In genomic region chr6:159729598-159729997, GRCh38 we compare ENCODE assay signal across 8 cellular contexts. TPM values are rescaled to one million over a fixed set of nuclear protein-coding genes. Genes with fewer than 3 reads are reported as not detected.
A peak's percentile ranks its signal among the peaks of the same experiment; 100 is the strongest.
DNase-seq lines count a peak whose midpoint lies in the region; ATAC-seq, FAIRE-seq and TF ChIP-seq lines count a peak whose summit lies in the region.

No MANE protein-coding gene starts in this region.

- no peak overlapping the region for H3K27ac ChIP-seq in HepG2 (ENCODE audit: extremely low read length, insufficient read depth, low read length)
- no peak overlapping the region for H3K27ac ChIP-seq in right lobe of liver
- peak overlapping the region; percentile 34 for H3K27ac ChIP-seq in fibroblast of lung (ENCODE audit: insufficient read depth, low read length)
- no peak overlapping the region for H3K27ac ChIP-seq in small intestine (ENCODE audit: low read depth in 1 of 2, low read length in 1 of 2)

- peaks cover 0 to 4% of the 10 kb centered on the region in 2 experiments; a peak in 3 of 5 replicates for H3K36me3 ChIP-seq in HepG2 (replicated peaks in 1 of 2; ENCODE audit: control insufficient read depth in 1 of 2, insufficient read depth in 2 of 2, low read length in 2 of 2)
- no peaks in the 10 kb centered on the region for H3K36me3 ChIP-seq in right lobe of liver
- H3K36me3 ChIP-seq in fibroblast of lung (ENCODE audit: control insufficient read depth, insufficient read depth, low read length): no peaks in the 10 kb centered on the region
- H3K36me3 ChIP-seq in small intestine (ENCODE audit: control insufficient read depth in 2 of 2, insufficient read depth in 2 of 2, low read length in 2 of 2): no peaks in the 10 kb centered on the region

- CTCF ChIA-PET in HepG2 (lab: Yijun Ruan, JAX; ENCODE audit: low intra/inter-chr PET ratio, low total read pairs): no interaction called here

- TF ChIP-seq POLR2A in HepG2 (IDR thresholded peaks at IDR 0.05; ENCODE audit: insufficient read depth in 1 of 2, low read depth in 2 of 2, low read length in 2 of 2) (no peak), right lobe of liver (IDR thresholded peaks at IDR 0.05) (no peak)

- no peak for TF ChIP-seq RAD21 in HepG2 (CRISPR knock-in tag; IDR thresholded peaks at IDR 0.05)

- POLR2A ChIA-PET in HepG2 (lab: Yijun Ruan, JAX): interaction anchor here (0.7 to 13.1 kb wide), 5 partner anchors 11 to 77 kb away, joined by 3 to 175 read pairs (median 6); partner anchors contain the start of genes ACAT2, MRPL18 and TCP1

- peak overlapping the region; percentile 88 to 99 (median 97); a peak in 5 of 6 replicates for H3K4me3 ChIP-seq in HepG2 (replicated peaks in 1 of 3; ENCODE audit: insufficient read depth in 1 of 3, low read depth in 2 of 3, low read length in 3 of 3)
- H3K4me3 ChIP-seq in right lobe of liver: no peak overlapping the region
- peak overlapping the region; percentile 82 to 100 (median 91) for H3K4me3 ChIP-seq in fibroblast of lung (replicated peaks in 1 of 4; ENCODE audit: control extremely low read depth in 1 of 4, insufficient read depth in 1 of 4, low read depth in 3 of 4, low read length in 4 of 4)
- peak overlapping the region; percentile 8 to 30 for H3K4me3 ChIP-seq in small intestine (ENCODE audit: low read depth in 1 of 2, low read length in 2 of 2)

- H3K4me1 ChIP-seq in HepG2 (ENCODE audit: insufficient read depth, low read length) (peaks cover 65% of the 10 kb centered on the region), right lobe of liver (peaks cover 0 to 38% (median 8%) of the 10 kb centered on the region in 4 donors), fibroblast of lung (ENCODE audit: control insufficient read depth, extremely low read depth, insufficient read depth, low read length) (peaks cover 5% of the 10 kb centered on the region), small intestine (ENCODE audit: control insufficient read depth in 2 of 2, insufficient read depth in 1 of 2, low read depth in 1 of 2, low read length in 1 of 2) (peaks cover 0 to 2% of the 10 kb centered on the region in 2 donors)

- WGBS in HepG2 (ENCODE audit: low lambda C conversion rate): 46% methylated on average over 4 of the region's 4 CpGs
- 7% methylated on average over 4 of the region's 4 CpGs for WGBS in right lobe of liver (ENCODE audit: insufficient coverage, low coverage, low lambda C conversion rate, missing lambda C conversion rate)
- 10 to 30% (median 16%) methylated on average over 4 of the region's 4 CpGs for WGBS in small intestine, 3 donors

- no peak for FAIRE-seq in HepG2 (lab: Jason Lieb, UNC)
- FAIRE-seq in small intestine (lab: Jason Lieb, UNC): no peak

- H3K4me2 ChIP-seq in HepG2 (ENCODE audit: low read depth, low read length) (peak overlapping the region; percentile 96), fibroblast of lung (ENCODE audit: extremely low read depth, insufficient read depth, low read length) (peak overlapping the region; percentile 98)

- H3K27me3 ChIP-seq in HepG2 (ENCODE audit: control insufficient read depth in 1 of 2, insufficient read depth in 2 of 2, low read length in 2 of 2) (no peaks in the 10 kb centered on the region; a peak in 1 of 5 replicates), right lobe of liver (no peaks in the 10 kb centered on the region), fibroblast of lung (ENCODE audit: control insufficient read depth, insufficient read depth, low read length) (no peaks in the 10 kb centered on the region), small intestine (ENCODE audit: control insufficient read depth in 2 of 2, insufficient read depth in 2 of 2, low read length in 2 of 2) (no peaks in the 10 kb centered on the region)

- TF ChIP-seq CTCF in HepG2 (CRISPR knock-in tag; IDR thresholded peaks at IDR 0.05): no peak
- TF ChIP-seq CTCF in right lobe of liver (IDR thresholded peaks at IDR 0.05): no peak
- TF ChIP-seq CTCF in fibroblast of lung (conservative IDR thresholded peaks at IDR 0.05 in 1 of 2, IDR thresholded peaks at IDR 0.05 in 1 of 2; ENCODE audit: low read depth in 1 of 2, low read length in 2 of 2): no peak

- no TSS peak for BruUV-seq in HepG2 (replicated peaks; lab: Mats Ljungman, UMichigan)

- intact Hi-C loops in HepG2 (cut with micrococcal nuclease; ENCODE audit: unreplicated experiment) (no loop called here), right lobe of liver (cut with DNase I) (no loop called here)

- no peak for ATAC-seq in HepG2
- ATAC-seq in right lobe of liver: no peak

- peaks cover 94% of the 10 kb centered on the region for H3K79me2 ChIP-seq in HepG2 (ENCODE audit: insufficient read depth, low read length)
- peaks cover 88% of the 10 kb centered on the region for H3K79me2 ChIP-seq in fibroblast of lung (ENCODE audit: control insufficient read depth, insufficient read depth, low read length)

- peak overlapping the region; percentile 99 for H3K9ac ChIP-seq in HepG2 (ENCODE audit: insufficient read depth, low read depth, low read length)
- no peak overlapping the region for H3K9ac ChIP-seq in fibroblast of lung (ENCODE audit: insufficient read depth, low read length)

- DNase-seq in HepG2 (ENCODE audit: low spot score): no peak
- no peak for DNase-seq in right lobe of liver
- DNase-seq in RPMI8226: peak; percentile 68
- peak; percentile 16 to 26 for DNase-seq in fibroblast of lung (ENCODE audit: low read depth in 2 of 2)
- DNase-seq in small intestine: peak; percentile 18
- DNase-seq in cerebellum (ENCODE audit: low spot score): no peak
- no peak for DNase-seq in HuH-7.5 (ENCODE audit: low spot score)
- no peak for DNase-seq in NCI-H1105 (lab: John Stamatoyannopoulos, UW)

- no peak for TF ChIP-seq EP300 in HepG2 (IDR thresholded peaks at IDR 0.05; ENCODE audit: low read depth in 2 of 2, low read length in 2 of 2)
- TF ChIP-seq EP300 in HepG2 (CRISPR knock-in tag; IDR thresholded peaks at IDR 0.05; ENCODE audit: borderline replicate concordance): no peak

- H4K20me1 ChIP-seq in HepG2 (ENCODE audit: insufficient read depth, low read length) (peaks cover 68% of the 10 kb centered on the region), fibroblast of lung (ENCODE audit: control insufficient read depth, extremely low read depth, insufficient read depth, low read length) (peaks cover 8% of the 10 kb centered on the region)

- in situ Hi-C loops in HepG2 (cut with HindIII; ENCODE audit: extremely low pct_ligation_motif_present, low pct_unique_long_range_greater_than_20kb): loop anchor here (5.0 kb wide), 3 partner anchors 33 to 58 kb away; partner anchors contain the start of genes ACAT2, SOD2 and TCP1

- H3K9me3 ChIP-seq in HepG2 (ENCODE audit: low read length) (no peaks in the 10 kb centered on the region), right lobe of liver (no peaks in the 10 kb centered on the region), fibroblast of lung (ENCODE audit: control insufficient read depth, insufficient read depth, low read depth, low read length) (no peaks in the 10 kb centered on the region), small intestine (ENCODE audit: control insufficient read depth, low read depth) (no peaks in the 10 kb centered on the region)

- H2AFZ ChIP-seq in HepG2 (ENCODE audit: low read length) (no peak overlapping the region), fibroblast of lung (ENCODE audit: low read length) (no peak overlapping the region)

RNA-seq across cellular contexts. Expression of gene WTAP, which starts 2.3 kb away (rescaled TPM):
- total RNA-seq in HepG2 (2016; rRNA removed; fragmentation: Illumina TruSeq; extraction: Trizol) (167 and 203 TPM in 2 replicates), right lobe of liver (10 to 100 TPM; 21.1 to 64.3 (median 37.6) TPM), fibroblast of lung (124 and 137 TPM in 2 replicates), cerebellum (109 TPM)
- 67.7 and 76.4 TPM in 2 replicates for total RNA-seq in HepG2 (2016; cell fraction: cytosol; rRNA removed; fragmentation: Illumina TruSeq; extraction: Trizol; ENCODE audit: low read depth)
- total RNA-seq in HepG2 (2016; cell fraction: insoluble cytoplasmic fraction; rRNA removed; fragmentation: Illumina TruSeq; extraction: Trizol): 167 and 194 TPM in 2 replicates
- 157 and 172 TPM in 2 replicates for total RNA-seq in HepG2 (2016; cell fraction: membrane; rRNA removed; fragmentation: Illumina TruSeq; extraction: Trizol)
- 123 and 137 TPM in 2 replicates for total RNA-seq in HepG2 (2016; cell fraction: nucleus; rRNA removed; fragmentation: Illumina TruSeq; extraction: Trizol)
- polyA plus RNA-seq in HepG2 (2011; rRNA removed) (29.4 and 31.6 TPM in 2 replicates), fibroblast of lung (52.7 and 63.0 TPM in 2 replicates), small intestine (10 to 100 TPM; 57.6 to 87.7 (median 65.7) TPM)
- 14.5 and 23.5 TPM in 2 replicates for polyA plus RNA-seq in HepG2 (2011; cell fraction: cytosol; rRNA removed)
- 34.9 and 43.6 TPM in 2 replicates for polyA plus RNA-seq in HepG2 (2011; cell fraction: nucleus; rRNA removed)
- polyA plus RNA-seq in HepG2 (2012): 82.9 and 92.4 TPM in 2 replicates
- polyA plus RNA-seq in HepG2 (2016; cell fraction: cytosol; fragmentation: Illumina TruSeq; extraction: Trizol; ENCODE audit: low read depth): 82.6 and 108 TPM in 2 replicates
- polyA plus RNA-seq in HepG2 (2016; cell fraction: insoluble cytoplasmic fraction; fragmentation: Illumina TruSeq; extraction: Trizol; ENCODE audit: low read depth): 194 and 196 TPM in 2 replicates
- 129 and 154 TPM in 2 replicates for polyA plus RNA-seq in HepG2 (2016; cell fraction: membrane; fragmentation: Illumina TruSeq; extraction: Trizol; ENCODE audit: low read depth)
- polyA plus RNA-seq in HepG2 (2016; cell fraction: nucleus; fragmentation: Illumina TruSeq; extraction: Trizol; ENCODE audit: insufficient read depth, low read depth): 169 and 179 TPM in 2 replicates
- 21.5 and 32.6 TPM in 2 replicates for polyA minus RNA-seq in HepG2 (2011; rRNA and poly(A)+ RNA removed; ENCODE audit: low replicate concordance)
- 22.7 and 30.4 TPM in 2 replicates for polyA minus RNA-seq in HepG2 (2011; cell fraction: cytosol; rRNA and poly(A)+ RNA removed)
- polyA minus RNA-seq in HepG2 (2011; cell fraction: nucleus; rRNA and poly(A)+ RNA removed): 131 and 155 TPM in 2 replicates
- polyA plus RNA-seq in fibroblast of lung (2012): 66.4 and 70.6 TPM in 2 replicates
- 9.4 and 15.1 TPM in 2 replicates for polyA minus RNA-seq in fibroblast of lung (ENCODE audit: low replicate concordance)

RNA-seq across cellular contexts. Expression of gene ACAT2, which starts 32.2 kb away (rescaled TPM):
- total RNA-seq in HepG2 (2016; rRNA removed; fragmentation: Illumina TruSeq; extraction: Trizol) (534 and 775 TPM in 2 replicates), right lobe of liver (100 to 1,000 TPM in 1 of 6 experiments, 10 to 100 TPM in 5; 11.2 to 120 (median 52.2) TPM), fibroblast of lung (37.5 and 121 TPM in 2 replicates), cerebellum (28.2 TPM)
- total RNA-seq in HepG2 (2016; cell fraction: cytosol; rRNA removed; fragmentation: Illumina TruSeq; extraction: Trizol; ENCODE audit: low read depth): 162 and 165 TPM in 2 replicates
- 542 and 812 TPM in 2 replicates for total RNA-seq in HepG2 (2016; cell fraction: insoluble cytoplasmic fraction; rRNA removed; fragmentation: Illumina TruSeq; extraction: Trizol)
- 231 and 232 TPM in 2 replicates for total RNA-seq in HepG2 (2016; cell fraction: membrane; rRNA removed; fragmentation: Illumina TruSeq; extraction: Trizol)
- total RNA-seq in HepG2 (2016; cell fraction: nucleus; rRNA removed; fragmentation: Illumina TruSeq; extraction: Trizol): 200 and 223 TPM in 2 replicates
- polyA plus RNA-seq in HepG2 (2011; rRNA removed) (121 and 132 TPM in 2 replicates), fibroblast of lung (108 TPM in 2 replicates), small intestine (10 to 100 TPM; 12.2 to 55.0 (median 20.1) TPM)
- 62.8 and 103 TPM in 2 replicates for polyA plus RNA-seq in HepG2 (2011; cell fraction: cytosol; rRNA removed)
- polyA plus RNA-seq in HepG2 (2011; cell fraction: nucleus; rRNA removed): 28.1 and 44.2 TPM in 2 replicates
- polyA plus RNA-seq in HepG2 (2012): 172 and 185 TPM in 2 replicates
- 142 and 156 TPM in 2 replicates for polyA plus RNA-seq in HepG2 (2016; cell fraction: cytosol; fragmentation: Illumina TruSeq; extraction: Trizol; ENCODE audit: low read depth)
- 580 and 631 TPM in 2 replicates for polyA plus RNA-seq in HepG2 (2016; cell fraction: insoluble cytoplasmic fraction; fragmentation: Illumina TruSeq; extraction: Trizol; ENCODE audit: low read depth)
- polyA plus RNA-seq in HepG2 (2016; cell fraction: membrane; fragmentation: Illumina TruSeq; extraction: Trizol; ENCODE audit: low read depth): 160 and 171 TPM in 2 replicates
- polyA plus RNA-seq in HepG2 (2016; cell fraction: nucleus; fragmentation: Illumina TruSeq; extraction: Trizol; ENCODE audit: insufficient read depth, low read depth): 219 and 233 TPM in 2 replicates
- polyA minus RNA-seq in HepG2 (2011; rRNA and poly(A)+ RNA removed; ENCODE audit: low replicate concordance): 52.5 and 89.6 TPM in 2 replicates
- 46.9 and 65.1 TPM in 2 replicates for polyA minus RNA-seq in HepG2 (2011; cell fraction: cytosol; rRNA and poly(A)+ RNA removed)
- 46.6 and 77.2 TPM in 2 replicates for polyA minus RNA-seq in HepG2 (2011; cell fraction: nucleus; rRNA and poly(A)+ RNA removed)
- 75.5 and 94.2 TPM in 2 replicates for polyA plus RNA-seq in fibroblast of lung (2012)
- 17.6 and 35.0 TPM in 2 replicates for polyA minus RNA-seq in fibroblast of lung (ENCODE audit: low replicate concordance)

RNA-seq across cellular contexts. Expression of gene SOD2, which starts 36.6 kb away (rescaled TPM):
- total RNA-seq in HepG2 (2016; rRNA removed; fragmentation: Illumina TruSeq; extraction: Trizol) (304 and 480 TPM in 2 replicates), right lobe of liver (1,000 to 10,000 TPM in 3 of 6 experiments, 100 to 1,000 TPM in 3; 606 to 3,254 (median 1,720) TPM), fibroblast of lung (1,311 and 1,558 TPM in 2 replicates), cerebellum (45.4 TPM)
- 45.4 and 49.6 TPM in 2 replicates for total RNA-seq in HepG2 (2016; cell fraction: cytosol; rRNA removed; fragmentation: Illumina TruSeq; extraction: Trizol; ENCODE audit: low read depth)
- total RNA-seq in HepG2 (2016; cell fraction: insoluble cytoplasmic fraction; rRNA removed; fragmentation: Illumina TruSeq; extraction: Trizol): 318 and 477 TPM in 2 replicates
- 107 and 113 TPM in 2 replicates for total RNA-seq in HepG2 (2016; cell fraction: membrane; rRNA removed; fragmentation: Illumina TruSeq; extraction: Trizol)
- 139 and 147 TPM in 2 replicates for total RNA-seq in HepG2 (2016; cell fraction: nucleus; rRNA removed; fragmentation: Illumina TruSeq; extraction: Trizol)
- polyA plus RNA-seq in HepG2 (2011; rRNA removed) (309 and 347 TPM in 2 replicates), fibroblast of lung (96.1 and 124 TPM in 2 replicates), small intestine (100 to 1,000 TPM in 2 of 3 donors, 10 to 100 TPM in 1; 81.6 to 250 (median 134) TPM)
- 344 and 402 TPM in 2 replicates for polyA plus RNA-seq in HepG2 (2011; cell fraction: cytosol; rRNA removed)
- polyA plus RNA-seq in HepG2 (2011; cell fraction: nucleus; rRNA removed): 137 and 170 TPM in 2 replicates
- 224 and 410 TPM in 2 replicates for polyA plus RNA-seq in HepG2 (2012)
- 49.9 and 50.9 TPM in 2 replicates for polyA plus RNA-seq in HepG2 (2016; cell fraction: cytosol; fragmentation: Illumina TruSeq; extraction: Trizol; ENCODE audit: low read depth)
- polyA plus RNA-seq in HepG2 (2016; cell fraction: insoluble cytoplasmic fraction; fragmentation: Illumina TruSeq; extraction: Trizol; ENCODE audit: low read depth): 348 and 371 TPM in 2 replicates
- polyA plus RNA-seq in HepG2 (2016; cell fraction: membrane; fragmentation: Illumina TruSeq; extraction: Trizol; ENCODE audit: low read depth): 68.6 and 72.0 TPM in 2 replicates
- polyA plus RNA-seq in HepG2 (2016; cell fraction: nucleus; fragmentation: Illumina TruSeq; extraction: Trizol; ENCODE audit: insufficient read depth, low read depth): 136 and 146 TPM in 2 replicates
- 155 and 334 TPM in 2 replicates for polyA minus RNA-seq in HepG2 (2011; rRNA and poly(A)+ RNA removed; ENCODE audit: low replicate concordance)
- 233 and 325 TPM in 2 replicates for polyA minus RNA-seq in HepG2 (2011; cell fraction: cytosol; rRNA and poly(A)+ RNA removed)
- polyA minus RNA-seq in HepG2 (2011; cell fraction: nucleus; rRNA and poly(A)+ RNA removed): 105 and 146 TPM in 2 replicates
- polyA plus RNA-seq in fibroblast of lung (2012): 112 and 116 TPM in 2 replicates
- 41.1 and 54.6 TPM in 2 replicates for polyA minus RNA-seq in fibroblast of lung (ENCODE audit: low replicate concordance)

RNA-seq across cellular contexts. Expression of gene TCP1, which starts 59.8 kb away (rescaled TPM):
- total RNA-seq in HepG2 (2016; rRNA removed; fragmentation: Illumina TruSeq; extraction: Trizol): 553 and 677 TPM in 2 replicates
- total RNA-seq in HepG2 (2016; cell fraction: cytosol; rRNA removed; fragmentation: Illumina TruSeq; extraction: Trizol; ENCODE audit: low read depth): 167 and 195 TPM in 2 replicates
- total RNA-seq in HepG2 (2016; cell fraction: insoluble cytoplasmic fraction; rRNA removed; fragmentation: Illumina TruSeq; extraction: Trizol): 558 and 662 TPM in 2 replicates
- 368 and 445 TPM in 2 replicates for total RNA-seq in HepG2 (2016; cell fraction: membrane; rRNA removed; fragmentation: Illumina TruSeq; extraction: Trizol)
- total RNA-seq in HepG2 (2016; cell fraction: nucleus; rRNA removed; fragmentation: Illumina TruSeq; extraction: Trizol): 262 and 285 TPM in 2 replicates
- polyA plus RNA-seq in HepG2 (2011; rRNA removed): 102 and 116 TPM in 2 replicates
- polyA plus RNA-seq in HepG2 (2011; cell fraction: cytosol; rRNA removed): 99.2 and 105 TPM in 2 replicates
- polyA plus RNA-seq in HepG2 (2011; cell fraction: nucleus; rRNA removed): 138 and 159 TPM in 2 replicates
- polyA plus RNA-seq in HepG2 (2012): 242 and 252 TPM in 2 replicates
- polyA plus RNA-seq in HepG2 (2016; cell fraction: cytosol; fragmentation: Illumina TruSeq; extraction: Trizol; ENCODE audit: low read depth): 157 and 173 TPM in 2 replicates
- 584 and 596 TPM in 2 replicates for polyA plus RNA-seq in HepG2 (2016; cell fraction: insoluble cytoplasmic fraction; fragmentation: Illumina TruSeq; extraction: Trizol; ENCODE audit: low read depth)
- polyA plus RNA-seq in HepG2 (2016; cell fraction: membrane; fragmentation: Illumina TruSeq; extraction: Trizol; ENCODE audit: low read depth): 236 and 293 TPM in 2 replicates
- 406 and 459 TPM in 2 replicates for polyA plus RNA-seq in HepG2 (2016; cell fraction: nucleus; fragmentation: Illumina TruSeq; extraction: Trizol; ENCODE audit: insufficient read depth, low read depth)
- 138 and 285 TPM in 2 replicates for polyA minus RNA-seq in HepG2 (2011; rRNA and poly(A)+ RNA removed; ENCODE audit: low replicate concordance)
- 242 and 244 TPM in 2 replicates for polyA minus RNA-seq in HepG2 (2011; cell fraction: cytosol; rRNA and poly(A)+ RNA removed)
- 245 and 282 TPM in 2 replicates for polyA minus RNA-seq in HepG2 (2011; cell fraction: nucleus; rRNA and poly(A)+ RNA removed)
- total RNA-seq in right lobe of liver: 10 to 100 TPM; 50.4 to 97.1 (median 77.8) TPM
- total RNA-seq in fibroblast of lung: 200 and 231 TPM in 2 replicates
- 142 and 163 TPM in 2 replicates for polyA plus RNA-seq in fibroblast of lung
- 143 and 217 TPM in 2 replicates for polyA plus RNA-seq in fibroblast of lung (2012)
- polyA minus RNA-seq in fibroblast of lung (ENCODE audit: low replicate concordance): 57.2 and 101 TPM in 2 replicates
- 100 to 1,000 TPM in 1 of 3 donors, 10 to 100 TPM in 2; 67.8 to 109 (median 70.2) TPM for polyA plus RNA-seq in small intestine
- total RNA-seq in cerebellum: 169 TPM

Comparison
In these comparisons a context has a peak if more than half of its experiments do, and no peak if none do; other contexts are left out.
1. H3K4me3 ChIP-seq: peak in HepG2 (3 of 3), fibroblast of lung (4 of 4) and small intestine (2 of 2); none in right lobe of liver (0 of 3).
2. DNase-seq: peak in RPMI8226 (single experiment), fibroblast of lung (2 of 2) and small intestine (single experiment); none in HepG2 (single experiment), right lobe of liver (0 of 3), cerebellum (single experiment), HuH-7.5 (single experiment) and NCI-H1105 (single experiment).